ENCODE assay signal across 12 cellular contexts in the genomic region with DNA sequence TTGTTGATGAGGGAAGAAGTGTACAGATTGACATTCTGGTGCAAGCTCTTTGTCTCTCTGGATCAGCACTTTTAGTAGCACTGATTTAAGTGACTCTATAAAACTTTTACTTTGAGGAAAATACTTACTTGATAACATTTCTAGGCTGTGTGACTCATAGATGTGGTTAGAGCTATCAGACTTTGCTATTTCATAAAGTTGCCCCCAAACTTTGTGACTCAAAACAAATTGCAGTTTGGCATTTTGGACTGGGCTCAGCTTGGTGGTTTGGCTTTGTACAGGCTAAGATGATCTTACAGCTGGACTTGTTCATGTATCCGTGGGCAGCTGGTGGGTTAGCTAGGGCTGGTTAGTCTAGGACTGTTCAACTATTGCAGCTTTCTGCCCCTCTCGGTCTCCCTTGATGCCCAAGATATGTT. TPM values are rescaled to one million over a fixed set of nuclear protein-coding genes. Genes with fewer than 3 reads are reported as not detected.
DNase-seq lines count a peak whose midpoint lies in the region; ATAC-seq and TF ChIP-seq lines count a peak whose summit lies in the region.
"Had no signal": no experiment of that assay in that cellular context is flagged by ENCODE, and none has a peak within 500 bp of the region (broad histone marks: within the 10 kb centered on the region; RNA-seq: fewer than 3 reads in every experiment).

No MANE protein-coding gene starts in this region.

- intact Hi-C loops in CD14-positive monocyte (cut with micrococcal nuclease), result no loop called here

- no peak overlapping the region for H3K27ac Mint-ChIP-seq in T-helper 2 cell treated with Interferon-gamma antibody and Interleukin-4, amounts not matched to agents 5 μg/mL and 100 μg/mL, for 36 hours
- no peak overlapping the region for H3K27ac Mint-ChIP-seq in CD14-positive monocyte
- H3K27ac Mint-ChIP-seq: activated naive CD8-positive, alpha-beta T cell treated with anti-CD3 and anti-CD28 coated beads, Interleukin-2, amount 10 ng/mL, durations not matched to agents 7 days and 5 days; CD8-positive, alpha-beta T cell had no signal

- peak; percentile 96 for DNase-seq in A172 (ENCODE audit: low spot score)
- DNase-seq in GM04503 (ENCODE audit: low read depth), result peak; percentile 79
- DNase-seq in T-helper 2 cell treated with Interferon-gamma antibody and Interleukin-4, amounts not matched to agents 5 μg/mL and 100 μg/mL, for 36 hours (ENCODE audit: low spot score), result peak; percentile 45
- DNase-seq in fibroblast of peridontal ligament (ENCODE audit: extremely low read depth), result peak; percentile 96
- no peak for DNase-seq in T-helper 1 cell
- DNase-seq in CD14-positive monocyte (ENCODE audit: low spot score), result no peak
- DNase-seq: activated naive CD8-positive, alpha-beta T cell treated with anti-CD3 and anti-CD28 coated beads, Interleukin-2, amount 10 ng/mL, durations not matched to agents 7 days and 5 days; CD8-positive, alpha-beta T cell; erythroblast; Kasumi-1 had no signal

- no peaks in the 10 kb centered on the region for H3K9me3 Mint-ChIP-seq in T-helper 2 cell treated with Interferon-gamma antibody and Interleukin-4, amounts not matched to agents 5 μg/mL and 100 μg/mL, for 36 hours
- peaks cover 0 to 3% (median 0%) of the 10 kb centered on the region in 7 donors for H3K9me3 Mint-ChIP-seq in CD14-positive monocyte
- H3K9me3 Mint-ChIP-seq: activated naive CD8-positive, alpha-beta T cell treated with anti-CD3 and anti-CD28 coated beads, Interleukin-2, amount 10 ng/mL, durations not matched to agents 7 days and 5 days; CD8-positive, alpha-beta T cell had no signal

- ATAC-seq in HG02885 (IDR thresholded peaks at IDR 0.05; ENCODE audit: poor library complexity, unreplicated experiment), result no peak
- ATAC-seq in HG03457 (IDR thresholded peaks at IDR 0.05; ENCODE audit: unreplicated experiment), result no peak
- ATAC-seq: CD8-positive, alpha-beta T cell had no signal

- no peaks in the 10 kb centered on the region for H3K36me3 Mint-ChIP-seq in T-helper 2 cell treated with Interferon-gamma antibody and Interleukin-4, amounts not matched to agents 5 μg/mL and 100 μg/mL, for 36 hours (ENCODE audit: low read depth)
- no peaks in the 10 kb centered on the region for H3K36me3 Mint-ChIP-seq in CD14-positive monocyte
- H3K36me3 Mint-ChIP-seq: activated naive CD8-positive, alpha-beta T cell treated with anti-CD3 and anti-CD28 coated beads, Interleukin-2, amount 10 ng/mL, durations not matched to agents 7 days and 5 days had no signal

- peaks cover 8% of the 10 kb centered on the region for H3K4me1 Mint-ChIP-seq in T-helper 2 cell treated with Interferon-gamma antibody and Interleukin-4, amounts not matched to agents 5 μg/mL and 100 μg/mL, for 36 hours (ENCODE audit: low read depth)
- H3K4me1 Mint-ChIP-seq in CD14-positive monocyte, result peaks cover 3% of the 10 kb centered on the region
- H3K4me1 Mint-ChIP-seq: activated naive CD8-positive, alpha-beta T cell treated with anti-CD3 and anti-CD28 coated beads, Interleukin-2, amount 10 ng/mL, durations not matched to agents 7 days and 5 days had no signal

- TF ChIP-seq CTCF in CD14-positive monocyte (IDR thresholded peaks at IDR 0.05), result no peak

- H3K4me3 Mint-ChIP-seq in T-helper 2 cell treated with Interferon-gamma antibody and Interleukin-4, amounts not matched to agents 5 μg/mL and 100 μg/mL, for 36 hours, result no peak overlapping the region
- no peak overlapping the region for H3K4me3 Mint-ChIP-seq in CD14-positive monocyte
- H3K4me3 Mint-ChIP-seq: activated naive CD8-positive, alpha-beta T cell treated with anti-CD3 and anti-CD28 coated beads, Interleukin-2, amount 10 ng/mL, durations not matched to agents 7 days and 5 days; CD8-positive, alpha-beta T cell had no signal

- H3K27me3 Mint-ChIP-seq in T-helper 2 cell treated with Interferon-gamma antibody and Interleukin-4, amounts not matched to agents 5 μg/mL and 100 μg/mL, for 36 hours (ENCODE audit: low read depth), result peaks cover 6% of the 10 kb centered on the region
- peaks cover 0 to 5% (median 0%) of the 10 kb centered on the region in 3 donors for H3K27me3 Mint-ChIP-seq in CD14-positive monocyte (ENCODE audit: low read depth in 3 of 3)

RNA-seq across cellular contexts. Expression of a gene that starts 42.1 kb away (rescaled TPM):
- total RNA-seq in A172 (2014; rRNA removed; shearing (Covaris generic)), result 221 and 233 TPM in 2 replicates
- polyA plus RNA-seq in CD14-positive monocyte, result 1 to 10 TPM; 6.0 to 9.0 TPM

Comparison
In these comparisons a context has a peak if more than half of its experiments do, and no peak if none do; other contexts are left out.
1. DNase-seq: peak in A172 (single experiment), GM04503 (single experiment), T-helper 2 cell treated with Interferon-gamma antibody and Interleukin-4, amounts not matched to agents 5 μg/mL and 100 μg/mL, for 36 hours (single experiment) and fibroblast of peridontal ligament (single experiment); none in T-helper 1 cell (0 of 5) and CD14-positive monocyte (single experiment).